10 cellular contexts compared by ENCODE assay signal in the genomic region with DNA sequence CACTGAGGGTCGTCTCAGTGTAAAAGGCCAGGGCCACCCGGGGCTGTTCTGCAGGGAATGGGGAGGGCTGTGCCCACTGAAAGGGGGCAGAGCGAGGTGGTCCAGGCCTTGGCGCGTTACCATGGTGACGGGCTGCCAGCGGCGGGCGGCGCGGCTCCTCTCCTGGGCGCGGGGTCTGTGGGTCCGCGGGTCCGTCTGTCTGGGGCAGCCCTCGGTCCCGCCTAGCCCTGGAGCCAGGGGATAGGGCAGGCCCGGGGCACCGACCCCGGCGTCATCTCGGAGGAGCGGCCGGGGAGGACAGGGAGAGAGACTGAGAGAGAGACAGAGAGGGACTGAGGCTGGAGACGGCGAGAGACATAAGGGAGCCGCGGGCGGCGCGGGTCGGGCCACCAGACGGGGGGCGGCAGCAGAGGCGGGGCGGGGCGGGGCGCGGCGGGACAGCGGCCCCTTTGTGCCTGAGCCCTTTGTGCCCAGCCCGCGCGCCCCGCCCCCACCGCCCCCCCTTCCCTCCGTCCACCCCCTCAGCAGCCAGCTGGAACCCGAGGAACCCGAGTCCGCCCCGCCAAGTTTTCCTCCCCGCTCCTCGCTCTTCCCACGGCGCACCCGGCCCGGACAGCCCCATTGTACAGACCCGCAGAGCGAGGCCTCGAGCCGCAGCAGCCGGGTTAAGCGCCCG. TPM values are rescaled to one million over a fixed set of nuclear protein-coding genes. Genes with fewer than 3 reads are reported as not detected.
DNase-seq lines count a peak whose midpoint lies in the region; ATAC-seq and TF ChIP-seq lines count a peak whose summit lies in the region.
"Had no signal": no experiment of that assay in that cellular context is flagged by ENCODE, and none has a peak within 500 bp of the region (broad histone marks: within the 10 kb centered on the region; RNA-seq: fewer than 3 reads in every experiment).

A gene with protein sequence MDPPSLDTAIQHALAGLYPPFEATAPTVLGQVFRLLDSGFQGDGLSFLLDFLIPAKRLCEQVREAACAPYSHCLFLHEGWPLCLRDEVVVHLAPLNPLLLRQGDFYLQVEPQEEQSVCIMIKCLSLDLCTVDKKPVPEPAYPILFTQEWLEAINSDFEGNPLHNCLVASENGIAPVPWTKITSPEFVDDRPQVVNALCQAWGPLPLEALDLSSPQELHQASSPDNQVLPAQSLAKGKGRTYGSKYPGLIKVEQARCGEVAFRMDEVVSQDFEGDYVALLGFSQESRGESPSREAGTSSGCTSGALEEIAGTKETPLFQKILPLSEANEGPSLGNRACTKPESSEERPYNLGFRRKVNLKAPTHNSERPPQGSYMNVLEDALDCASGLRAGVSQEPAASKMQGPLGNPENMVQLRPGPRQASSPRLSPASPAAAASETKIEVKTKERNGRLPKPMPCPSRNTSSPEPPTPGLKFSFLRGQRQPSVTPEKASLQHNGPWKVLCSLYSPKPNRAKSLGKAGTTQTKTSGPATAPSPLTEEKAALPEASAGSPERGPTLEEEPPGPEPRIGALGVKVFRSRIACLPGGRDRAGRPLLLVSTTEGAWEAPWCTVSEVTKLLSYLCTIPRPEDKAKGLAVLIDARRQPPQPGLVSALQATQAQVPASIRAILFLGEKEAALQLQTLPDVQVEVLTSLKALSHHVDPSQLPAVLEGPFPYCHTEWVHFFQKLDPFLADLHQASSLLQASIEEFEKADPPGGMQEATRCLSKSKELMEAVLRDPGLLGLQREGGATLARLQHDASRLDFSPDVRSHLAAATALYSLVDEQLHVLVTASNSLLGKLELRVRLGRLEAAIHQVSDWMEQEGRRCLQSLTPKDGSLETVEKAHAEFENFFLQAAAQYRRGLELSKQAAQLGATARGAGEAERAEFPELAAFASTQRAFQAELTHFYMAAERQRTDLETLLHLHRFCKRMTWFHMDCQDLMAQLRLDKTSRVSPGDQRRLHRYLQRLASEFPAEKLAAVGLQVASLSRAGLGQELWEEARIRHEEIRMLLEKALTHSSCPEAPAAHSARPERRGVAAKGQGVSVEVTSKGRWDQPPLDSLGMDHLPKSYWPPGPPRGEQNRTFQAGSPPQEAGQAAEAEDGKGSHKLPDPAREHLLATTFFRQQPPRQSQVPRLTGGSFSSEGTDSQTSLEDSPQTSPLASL (minus strand): TSS at position 358 of the 676 bp plus-strand sequence. CDS start 235 bp downstream, at position 123.

- H3K4me1 Mint-ChIP-seq in endodermal cell, result no peaks in the 10 kb centered on the region

- H3K4me3 ChIP-seq in endodermal cell (ENCODE audit: low read length) (no peak within 1 kb of the TSS), subcutaneous abdominal adipose tissue (ENCODE audit: low read depth in 1 of 5, low read length in 5 of 5) (peak within 1 kb of the TSS in 4 of 5 donors; percentile 35 to 39 (median 37))

- peak within 1 kb of the TSS; percentile 40 for H3K4me3 Mint-ChIP-seq in endodermal cell
- H3K4me3 Mint-ChIP-seq: activated naive CD8-positive, alpha-beta T cell treated with anti-CD3 and anti-CD28 coated beads, Interleukin-2, amount 10 ng/mL, durations not matched to agents 7 days and 5 days had no signal

- H3K9me3 ChIP-seq in endodermal cell (ENCODE audit: control insufficient read depth, low read length), result no peaks in the 10 kb centered on the region
- no peaks in the 10 kb centered on the region for H3K9me3 ChIP-seq in subcutaneous abdominal adipose tissue (ENCODE audit: control insufficient read depth in 5 of 5, low read length in 5 of 5)

- H3K9ac ChIP-seq in endodermal cell (ENCODE audit: extremely low read depth, low read length, poor library complexity, severe bottlenecking) (no peak within 1 kb of the TSS), subcutaneous abdominal adipose tissue (ENCODE audit: low read length in 5 of 5) (no peak within 1 kb of the TSS)

- WGBS in endodermal cell (ENCODE audit: insufficient coverage in 1 of 2, insufficient read length in 1 of 2), 2 experiments, result 0 to 14% methylated on average over 2 to 48 of the region's 65 CpGs

- H3K4me1 ChIP-seq in endodermal cell (ENCODE audit: control insufficient read depth, insufficient read depth, low read length) (no peaks in the 10 kb centered on the region), subcutaneous abdominal adipose tissue (ENCODE audit: control insufficient read depth in 5 of 5, insufficient read depth in 5 of 5, low read length in 5 of 5) (peaks cover 0 to 12% (median 6%) of the 10 kb centered on the region in 5 donors)

- H3K27ac Mint-ChIP-seq in endodermal cell, result no peak within 1 kb of the TSS
- H3K27ac Mint-ChIP-seq: activated naive CD8-positive, alpha-beta T cell treated with anti-CD3 and anti-CD28 coated beads, Interleukin-2, amount 10 ng/mL, durations not matched to agents 7 days and 5 days had no signal

- no peak for TF ChIP-seq CTCF in endodermal cell (conservative IDR thresholded peaks at IDR 0.05)

- H3K27me3 ChIP-seq in endodermal cell (ENCODE audit: control insufficient read depth, insufficient read depth, low read length, poor library complexity, severe bottlenecking) (peaks cover 25% of the 10 kb centered on the region), subcutaneous abdominal adipose tissue (ENCODE audit: control insufficient read depth in 5 of 5, insufficient read depth in 4 of 5, low read length in 5 of 5) (peaks cover 4 to 26% (median 21%) of the 10 kb centered on the region in 5 donors)

- no peaks in the 10 kb centered on the region for H3K36me3 ChIP-seq in endodermal cell (ENCODE audit: control insufficient read depth, insufficient read depth, low read length)
- no peaks in the 10 kb centered on the region for H3K36me3 ChIP-seq in subcutaneous abdominal adipose tissue (ENCODE audit: control insufficient read depth in 5 of 5, insufficient read depth in 5 of 5, low read length in 5 of 5)

- H3K36me3 Mint-ChIP-seq in endodermal cell (ENCODE audit: low read depth), result no peaks in the 10 kb centered on the region
- H3K36me3 Mint-ChIP-seq: activated naive CD8-positive, alpha-beta T cell treated with anti-CD3 and anti-CD28 coated beads, Interleukin-2, amount 10 ng/mL, durations not matched to agents 7 days and 5 days had no signal

- ATAC-seq in HG03354 (IDR thresholded peaks at IDR 0.05; ENCODE audit: poor library complexity, severe bottlenecking, unreplicated experiment), result no peak
- no peak for ATAC-seq in GM19035 (IDR thresholded peaks at IDR 0.05; ENCODE audit: unreplicated experiment)

- H3K27ac ChIP-seq in endodermal cell (ENCODE audit: low read depth, low read length) (peak within 1 kb of the TSS; percentile 91), subcutaneous abdominal adipose tissue (ENCODE audit: low read depth, low read length) (peak within 1 kb of the TSS; percentile 23)

- DNase-seq in NCI-H69 (lab: John Stamatoyannopoulos, UW), result peak; percentile 15
- peak; percentile 75 for DNase-seq in endodermal cell
- DNase-seq in medulla oblongata (ENCODE audit: extremely low spot score), result peak; percentile 64
- DNase-seq in NCI-H446 (lab: John Stamatoyannopoulos, UW), result no peak
- no peak for DNase-seq in DMS114 treated with DMSO at 0.1 percent for 48 hours (lab: John Stamatoyannopoulos, UW; ENCODE audit: unreplicated experiment)
- DNase-seq: activated naive CD8-positive, alpha-beta T cell treated with anti-CD3 and anti-CD28 coated beads, Interleukin-2, amount 10 ng/mL, durations not matched to agents 7 days and 5 days; SHP77 treated with DMSO at 0.1 percent for 48 hours had no signal

- H3K9me3 Mint-ChIP-seq in endodermal cell, result no peaks in the 10 kb centered on the region
- H3K9me3 Mint-ChIP-seq: activated naive CD8-positive, alpha-beta T cell treated with anti-CD3 and anti-CD28 coated beads, Interleukin-2, amount 10 ng/mL, durations not matched to agents 7 days and 5 days had no signal

- H3K27me3 Mint-ChIP-seq in endodermal cell (ENCODE audit: insufficient read depth), result peaks cover 35% of the 10 kb centered on the region

RNA-seq across cellular contexts. Expression of the gene that starts here (rescaled TPM):
- not detected for total RNA-seq in endodermal cell
- polyA plus RNA-seq in endodermal cell (2013, experiment 1 of 2), result 21.8 TPM
- 25.4 TPM for polyA plus RNA-seq in endodermal cell (2013, experiment 2 of 2)
- total RNA-seq: activated naive CD8-positive, alpha-beta T cell treated with anti-CD3 and anti-CD28 coated beads, Interleukin-2, amount 10 ng/mL, durations not matched to agents 7 days and 5 days had no signal

Comparison
In these comparisons a context has a peak if more than half of its experiments do, and no peak if none do; other contexts are left out.
1. DNase-seq: peak in NCI-H69 (single experiment), endodermal cell (single experiment) and medulla oblongata (single experiment); none in NCI-H446 (0 of 2) and DMS114 treated with DMSO at 0.1 percent for 48 hours (single experiment).